In genomic region chr2:106160786-106161261, GRCh38 we compare ENCODE assay signal across 9 cellular contexts. TPM values are rescaled to one million over a fixed set of nuclear protein-coding genes. Genes with fewer than 3 reads are reported as not detected.
DNase-seq lines count a peak whose midpoint lies in the region; ATAC-seq and TF ChIP-seq lines count a peak whose summit lies in the region.
"Had no signal": no experiment of that assay in that cellular context is flagged by ENCODE, and none has a peak within 500 bp of the region (broad histone marks: within the 10 kb centered on the region; RNA-seq: fewer than 3 reads in every experiment).

No MANE protein-coding gene starts in this region.

- no peak for TF ChIP-seq CTCF in left lung (IDR thresholded peaks at IDR 0.05)

- ATAC-seq in HG02759 (IDR thresholded peaks at IDR 0.05; ENCODE audit: unreplicated experiment) = peak; percentile 64
- ATAC-seq in left lung = peak; percentile 24
- no peak for ATAC-seq in Right ventricle myocardium superior (ENCODE audit: poor library complexity)

- intact Hi-C loops in left lung (cut with DNase I) (no loop called here), Right ventricle myocardium superior (cut with DNase I) (no loop called here)

- peak overlapping the region; percentile 26 to 52 for H3K27ac ChIP-seq in left lung
- H3K27ac ChIP-seq: VCaP had no signal

- H3K4me1 ChIP-seq in left lung = peaks cover 7 to 28% of the 10 kb centered on the region in 2 donors

- H3K27me3 ChIP-seq in left lung = no peaks in the 10 kb centered on the region

- H3K4me3 ChIP-seq in left lung = no peak overlapping the region

- peaks cover 0 to 6% of the 10 kb centered on the region in 2 donors for H3K36me3 ChIP-seq in left lung

- H3K9me3 ChIP-seq in left lung = no peaks in the 10 kb centered on the region

- peak; percentile 0 for DNase-seq in COR-L47 (lab: John Stamatoyannopoulos, UW)
- DNase-seq in activated CD4-positive, CD25-positive, alpha-beta regulatory T cell treated with anti-CD3 and anti-CD28 coated beads, Interleukin-2, amount 50 U/mL, for 72 hours = peak; percentile 57
- DNase-seq in left lung = no peak
- DNase-seq in NCI-H1048 (lab: John Stamatoyannopoulos, UW) = no peak
- no peak for DNase-seq in HuH-7 (ENCODE audit: low spot score)
- DNase-seq in Right ventricle myocardium superior = no peak
- DNase-seq in GOT3 (lab: John Stamatoyannopoulos, UW) = no peak

RNA-seq across cellular contexts. Expression of gene UXS1, which starts 33.3 kb away (rescaled TPM):
- total RNA-seq in left lung = 10 to 100 TPM; 46.9 to 75.4 TPM
- total RNA-seq in Right ventricle myocardium superior = 21.0 TPM

Comparison
In these comparisons a context has a peak if more than half of its experiments do, and no peak if none do; other contexts are left out.
1. DNase-seq: peak in COR-L47 (single experiment) and activated CD4-positive, CD25-positive, alpha-beta regulatory T cell treated with anti-CD3 and anti-CD28 coated beads, Interleukin-2, amount 50 U/mL, for 72 hours (single experiment); none in left lung (0 of 2), NCI-H1048 (single experiment), HuH-7 (single experiment), Right ventricle myocardium superior (single experiment) and GOT3 (single experiment).